In genomic region chr19:40672573-40673299, GRCh38 we compare ENCODE assay signal across 25 cellular contexts. TPM values are rescaled to one million over a fixed set of nuclear protein-coding genes. Genes with fewer than 3 reads are reported as not detected.
DNase-seq lines count a peak whose midpoint lies in the region; ATAC-seq, FAIRE-seq and TF ChIP-seq lines count a peak whose summit lies in the region.
"Had no signal": no experiment of that assay in that cellular context is flagged by ENCODE, and none has a peak within 500 bp of the region (broad histone marks: within the 10 kb centered on the region; RNA-seq: fewer than 3 reads in every experiment).

No MANE protein-coding gene starts in this region.

- DNase-seq in A549 (ENCODE audit: low read depth in 1 of 2, low spot score in 1 of 2) (no peak), epidermal melanocyte (ENCODE audit: insufficient read length, low spot score) (peak; percentile 5), HUDEP-2 (lab: John Stamatoyannopoulos, UW; ENCODE audit: unreplicated experiment in 76 of 76) (no peak), globus pallidus (ENCODE audit: low spot score) (no peak)
- no peak for DNase-seq in activated CD8-positive, alpha-beta memory T cell treated with anti-CD3 and anti-CD28 coated beads for 24 hours
- DNase-seq: ACHN; AML-193; BE2C; CD4-positive, alpha-beta T cell; CD8-positive, alpha-beta memory T cell; DMS 273 treated with DMSO at 0.1 percent for 48 hours; DMS79; EL; GDM1; H9 had no signal

- H3K4me3 ChIP-seq in A549 (no peak overlapping the region), HEK293 (ENCODE audit: low read depth, low read length) (no peak overlapping the region)
- H3K4me3 ChIP-seq: BLaER1 treated with 17β-estradiol and CSF1 and Interleukin-3, amounts not matched to agents 10 nM and 100 nM; GM12878; GM23338 had no signal

- POLR2A ChIA-PET in A549 (lab: Yijun Ruan, JAX) (interaction anchor here (1.1 to 1.2 kb wide), 2 partner anchors 10 to 18 kb away, joined by 3 to 5 read pairs; partner anchors contain the start of gene NUMBL), HEK293 (lab: Yijun Ruan, JAX) (no interaction called here)

- no peak overlapping the region for H3K27ac ChIP-seq in A549
- no peak overlapping the region for H3K27ac ChIP-seq in HEK293 (ENCODE audit: extremely low read depth, low read depth, low read length)
- H3K27ac ChIP-seq in angular gyrus (ENCODE audit: low read depth, low read length), result peak overlapping the region; percentile 17
- H3K27ac ChIP-seq: 22Rv1; BLaER1 treated with 17β-estradiol and CSF1 and Interleukin-3, amounts not matched to agents 10 nM and 100 nM had no signal

- CTCF ChIA-PET in A549 (lab: Yijun Ruan, JAX) (interaction anchor here (0.7 to 14.9 kb wide), 9 partner anchors 8 to 472 kb away, joined by 3 to 140 read pairs (median 4); partner anchors contain the start of gene EGLN2), HEK293 (lab: Yijun Ruan, JAX) (interaction anchor here (0.6 to 2.0 kb wide), 4 partner anchors 32 to 281 kb away, joined by 4 to 8 read pairs (median 4); no protein-coding TSS in a partner anchor)

- TF ChIP-seq CTCF in A549 (IDR thresholded peaks at IDR 0.05), result no peak
- no peak for TF ChIP-seq CTCF in HEK293 (tag by site-specific recombination; IDR thresholded peaks at IDR 0.05)

- TF ChIP-seq RAD21 in A549 (conservative IDR thresholded peaks at IDR 0.05 in 1 of 2, IDR thresholded peaks at IDR 0.05 in 1 of 2), result no peak

- no peak for TF ChIP-seq EP300 in A549 (IDR thresholded peaks at IDR 0.05)

- TF ChIP-seq POLR2A in A549 (IDR thresholded peaks at IDR 0.05; ENCODE audit: low read length), result no peak

- FAIRE-seq in A549 (lab: Jason Lieb, UNC), result peak; percentile 98
- FAIRE-seq: A204.1, D721Med, GM12878, GM18507 had no signal

- peaks cover 10% of the 10 kb centered on the region for H3K9me3 ChIP-seq in A549
- no peaks in the 10 kb centered on the region; the same call in 1 of the 2 replicates for H3K9me3 ChIP-seq in HEK293 (ENCODE audit: control insufficient read depth, insufficient read depth, low read depth, low read length)
- H3K9me3 ChIP-seq: BE2C had no signal

- 89% methylated on average over 7 of the region's 7 CpGs for WGBS in A549 (ENCODE audit: missing lambda C conversion rate)

- H3K36me3 ChIP-seq in HEK293 (ENCODE audit: control insufficient read depth in 2 of 2, insufficient read depth in 1 of 2, low read length in 2 of 2), result peaks cover 65 to 86% of the 10 kb centered on the region in 2 experiments

- ATAC-seq in A549 (no peak), HG03442 (IDR thresholded peaks at IDR 0.05; ENCODE audit: unreplicated experiment) (no peak)
- ATAC-seq: GM12878, GM23338 had no signal

- H3K4me1 ChIP-seq in A549, result no peaks in the 10 kb centered on the region
- H3K4me1 ChIP-seq in HEK293 (ENCODE audit: control insufficient read depth, insufficient read depth, low read length), result peaks cover 3% of the 10 kb centered on the region; the same call in 1 of the 2 replicates
- H3K4me1 ChIP-seq: BE2C; BLaER1 treated with 17β-estradiol and CSF1 and Interleukin-3, amounts not matched to agents 10 nM and 100 nM had no signal

- H3K4me2 ChIP-seq in A549, result no peak overlapping the region
- H3K4me2 ChIP-seq: BLaER1 treated with 17β-estradiol and CSF1 and Interleukin-3, amounts not matched to agents 10 nM and 100 nM; GM23338 had no signal

TF ChIP-seq in A549, 52 proteins besides CTCF, POLR2A, EP300 and RAD21:
- TF ChIP-seq CBX8 (IDR thresholded peaks at IDR 0.05), result no peak
- no peak for TF ChIP-seq FOXS1 (CRISPR knock-in tag; IDR thresholded peaks at IDR 0.05)
- no peak for TF ChIP-seq CHD2 (IDR thresholded peaks at IDR 0.05; ENCODE audit: low read length, partially characterized antibody)
- no peak for TF ChIP-seq POLR2AphosphoS2 (conservative IDR thresholded peaks at IDR 0.05; ENCODE audit: low read length)
- TF ChIP-seq KDM5A (IDR thresholded peaks at IDR 0.05), result no peak
- TF ChIP-seq RARB (CRISPR knock-in tag; IDR thresholded peaks at IDR 0.05), result no peak

TF ChIP-seq in HEK293, 187 proteins besides CTCF, POLR2A, EP300 and RAD21:
- TF ChIP-seq ZNF394 (tag by site-specific recombination; IDR thresholded peaks at IDR 0.05; ENCODE audit: borderline replicate concordance) (no peak), ZNF23 (tag by site-specific recombination; IDR thresholded peaks at IDR 0.05; ENCODE audit: borderline replicate concordance) (peak; percentile 87; the same call in 1 of the 2 replicates), ZNF416 (tag by site-specific recombination; IDR thresholded peaks at IDR 0.05) (no peak), ZBTB17 (tag by site-specific recombination; IDR thresholded peaks at IDR 0.05) (peak; percentile 98)
- TF ChIP-seq, protein P1, sequence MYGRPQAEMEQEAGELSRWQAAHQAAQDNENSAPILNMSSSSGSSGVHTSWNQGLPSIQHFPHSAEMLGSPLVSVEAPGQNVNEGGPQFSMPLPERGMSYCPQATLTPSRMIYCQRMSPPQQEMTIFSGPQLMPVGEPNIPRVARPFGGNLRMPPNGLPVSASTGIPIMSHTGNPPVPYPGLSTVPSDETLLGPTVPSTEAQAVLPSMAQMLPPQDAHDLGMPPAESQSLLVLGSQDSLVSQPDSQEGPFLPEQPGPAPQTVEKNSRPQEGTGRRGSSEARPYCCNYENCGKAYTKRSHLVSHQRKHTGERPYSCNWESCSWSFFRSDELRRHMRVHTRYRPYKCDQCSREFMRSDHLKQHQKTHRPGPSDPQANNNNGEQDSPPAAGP (tag by site-specific recombination; IDR thresholded peaks at IDR 0.05), result no peak

RNA-seq across cellular contexts. Expression of gene NUMBL, which starts 17.7 kb away (rescaled TPM):
- polyA plus RNA-seq in A549 (2011; rRNA removed), result 19.4 and 21.1 TPM in 2 replicates
- 41.5 and 47.8 TPM in 2 replicates for polyA plus RNA-seq in A549 (2012; cell fraction: cytosol; rRNA removed)
- polyA plus RNA-seq in A549 (2012; cell fraction: nucleus; rRNA removed), result 114 and 125 TPM in 2 replicates
- polyA plus RNA-seq in A549 (2017; fragmentation: RNase III; extraction: RNeasy Plus Mini Kit Qiagen cat#74134 plus additional on column Dnase treatment), result 26.6 to 29.7 TPM (median 28.7 TPM) in 3 replicates
- polyA minus RNA-seq in A549 (2011; rRNA and poly(A)+ RNA removed), result 13.8 and 13.9 TPM in 2 replicates

RNA-seq across cellular contexts. Expression of gene COQ8B, which starts 44.0 kb away (rescaled TPM):
- polyA plus RNA-seq in A549 (2011; rRNA removed), result 43.9 and 47.2 TPM in 2 replicates
- polyA plus RNA-seq in A549 (2012; cell fraction: cytosol; rRNA removed), result 55.5 and 70.2 TPM in 2 replicates
- 158 and 174 TPM in 2 replicates for polyA plus RNA-seq in A549 (2012; cell fraction: nucleus; rRNA removed)
- polyA plus RNA-seq in A549 (2017; fragmentation: RNase III; extraction: RNeasy Plus Mini Kit Qiagen cat#74134 plus additional on column Dnase treatment), result 55.3 to 64.9 TPM (median 63.6 TPM) in 3 replicates
- 55.3 TPM in 2 replicates for polyA minus RNA-seq in A549 (2011; rRNA and poly(A)+ RNA removed)

RNA-seq across cellular contexts. Expression of gene ITPKC, which starts 44.2 kb away (rescaled TPM):
- polyA plus RNA-seq in A549 (2011; rRNA removed) (6.5 and 8.7 TPM in 2 replicates), A549 (2017; fragmentation: RNase III; extraction: RNeasy Plus Mini Kit Qiagen cat#74134 plus additional on column Dnase treatment) (7.9 to 8.6 TPM (median 8.1 TPM) in 3 replicates)
- 6.6 and 7.7 TPM in 2 replicates for polyA plus RNA-seq in A549 (2012; cell fraction: cytosol; rRNA removed)
- 10.7 and 10.9 TPM in 2 replicates for polyA plus RNA-seq in A549 (2012; cell fraction: nucleus; rRNA removed)
- polyA minus RNA-seq in A549 (2011; rRNA and poly(A)+ RNA removed), result 13.8 and 14.2 TPM in 2 replicates
